In genomic region chr2:218577482-218578220, GRCh38 we compare ENCODE assay signal across 1 cellular context.
A peak's percentile ranks its signal among the peaks of the same experiment; 100 is the strongest.
TF ChIP-seq lines count a peak whose summit lies in the region.

No MANE protein-coding gene starts in this region.

TF ChIP-seq in H1, 55 proteins besides CTCF, POLR2A, EP300 and RAD21:
- TF ChIP-seq TEAD4 (IDR thresholded peaks at IDR 0.05; ENCODE audit: low read depth, low read length), result no peak
- TF ChIP-seq POLR2AphosphoS5 (IDR thresholded peaks at IDR 0.05; ENCODE audit: low read depth, low read length), result peak; percentile 56; the same call in 1 of the 2 replicates
- TF ChIP-seq BCL11A (IDR thresholded peaks at IDR 0.05; ENCODE audit: low read depth in 2 of 2, low read length in 2 of 2), result no peak
- TF ChIP-seq KDM1A (IDR thresholded peaks at IDR 0.05; ENCODE audit: borderline replicate concordance, low read length), result no peak
